Comparison of ENCODE assay signal across 8 cellular contexts in genomic region chr7:140326116-140326928, GRCh38.
DNase-seq lines count a peak whose midpoint lies in the region; ATAC-seq, FAIRE-seq and TF ChIP-seq lines count a peak whose summit lies in the region.

No MANE protein-coding gene starts in this region.

- intact Hi-C loops in A673 (cut with micrococcal nuclease; ENCODE audit: unreplicated experiment): loop anchor here (2.0 to 10.0 kb wide), 3 partner anchors 152 to 552 kb away; partner anchors contain the start of gene HIPK2

- no peak for TF ChIP-seq POLR2A in GM12891 (IDR thresholded peaks at IDR 0.05; ENCODE audit: low read depth, low read length)

- FAIRE-seq in GM12891 (lab: Jason Lieb, UNC): peak; percentile 88

- no peak overlapping the region for H3K4me3 Mint-ChIP-seq in endodermal cell

- no TSS peak for BruUV-seq in A673 (replicated peaks; lab: Mats Ljungman, UMichigan)

- H3K27ac ChIP-seq in A673 (ENCODE audit: low read depth, low read length, poor library complexity, severe bottlenecking): no peak overlapping the region
- no peak overlapping the region for H3K27ac ChIP-seq in endodermal cell (ENCODE audit: low read depth, low read length)
- H3K27ac ChIP-seq in mesodermal cell (ENCODE audit: low read depth, low read length, severe bottlenecking): peak overlapping the region; percentile 30

- H3K27me3 Mint-ChIP-seq in endodermal cell (ENCODE audit: insufficient read depth): no peaks in the 10 kb centered on the region

- WGBS in endodermal cell (ENCODE audit: insufficient coverage in 1 of 2, insufficient read length in 1 of 2), 2 experiments: 64 to 67% methylated on average over 15 to 16 of the region's 16 CpGs
- WGBS in mesodermal cell (ENCODE audit: insufficient coverage in 2 of 2), 2 experiments: 60 to 70% methylated on average over 12 to 14 of the region's 16 CpGs

- peaks cover 6% of the 10 kb centered on the region for H3K36me3 Mint-ChIP-seq in endodermal cell (ENCODE audit: low read depth)

- no peaks in the 10 kb centered on the region for H3K36me3 ChIP-seq in A673 (ENCODE audit: insufficient read depth, low read length, poor library complexity, severe bottlenecking)
- H3K36me3 ChIP-seq in endodermal cell (ENCODE audit: control insufficient read depth, insufficient read depth, low read length): no peaks in the 10 kb centered on the region
- no peaks in the 10 kb centered on the region for H3K36me3 ChIP-seq in mesodermal cell (ENCODE audit: control insufficient read depth, insufficient read depth, low read length)

- peak; percentile 74 for DNase-seq in A673 (ENCODE audit: low spot score)
- DNase-seq in GM12891 (ENCODE audit: insufficient read length, low spot score): peak; percentile 65
- DNase-seq in NCI-H345 treated with DMSO at 0.1 percent for 48 hours (lab: John Stamatoyannopoulos, UW; ENCODE audit: unreplicated experiment): peak; percentile 31
- DNase-seq in activated CD8-positive, alpha-beta memory T cell treated with anti-CD3 and anti-CD28 coated beads for 24 hours: peak; percentile 69
- DNase-seq in endodermal cell: peak; percentile 85
- peak; percentile 9 to 25 for DNase-seq in stimulated activated CD8-positive, alpha-beta memory T cell treated with anti-CD3 and anti-CD28 coated beads, Interleukin-7, amount 100 ng/mL, for 1 hour (ENCODE audit: low read depth in 2 of 2)

- H3K27me3 ChIP-seq in A673 (replicated peaks; ENCODE audit: insufficient read depth, low read depth, low read length, poor library complexity) (no peaks in the 10 kb centered on the region), endodermal cell (ENCODE audit: control insufficient read depth, insufficient read depth, low read length, poor library complexity, severe bottlenecking) (no peaks in the 10 kb centered on the region)

- TF ChIP-seq CTCF in A673 (conservative IDR thresholded peaks at IDR 0.05; ENCODE audit: low read depth, low read length) (peak; percentile 68), endodermal cell (conservative IDR thresholded peaks at IDR 0.05) (peak; percentile 81)

- H3K4me3 ChIP-seq in A673 (ENCODE audit: low read depth, low read length, poor library complexity, severe bottlenecking) (peak overlapping the region; percentile 14), endodermal cell (ENCODE audit: low read length) (no peak overlapping the region), mesodermal cell (ENCODE audit: extremely low read depth, insufficient read depth, low read length, poor library complexity, severe bottlenecking) (no peak overlapping the region)

- CTCF ChIA-PET in A673 (lab: Charles Lee): interaction anchor here (0.6 to 0.8 kb wide), 2 partner anchors 52 to 180 kb away, joined by 4 to 7 read pairs; no protein-coding TSS in a partner anchor

- H3K4me1 ChIP-seq in A673 (ENCODE audit: insufficient read depth, low read length, poor library complexity, severe bottlenecking) (no peaks in the 10 kb centered on the region), endodermal cell (ENCODE audit: control insufficient read depth, insufficient read depth, low read length) (no peaks in the 10 kb centered on the region), mesodermal cell (ENCODE audit: control insufficient read depth, insufficient read depth, low read length, poor library complexity, severe bottlenecking) (peaks cover 8% of the 10 kb centered on the region)

- H3K9me3 Mint-ChIP-seq in endodermal cell: no peaks in the 10 kb centered on the region

- H3K4me1 Mint-ChIP-seq in endodermal cell: peaks cover 3% of the 10 kb centered on the region

- H3K9me3 ChIP-seq in A673 (ENCODE audit: low read depth, low read length, poor library complexity, severe bottlenecking) (no peaks in the 10 kb centered on the region), endodermal cell (ENCODE audit: control insufficient read depth, low read length) (no peaks in the 10 kb centered on the region), mesodermal cell (ENCODE audit: control insufficient read depth, low read length) (no peaks in the 10 kb centered on the region)

- H3K27ac Mint-ChIP-seq in endodermal cell: peak overlapping the region; percentile 71

- H3K9ac ChIP-seq in endodermal cell (ENCODE audit: extremely low read depth, low read length, poor library complexity, severe bottlenecking): no peak overlapping the region

- POLR2A ChIA-PET in A673 (lab: Charles Lee; ENCODE audit: low non-redundant PET): no interaction called here

- no peak for ATAC-seq in GM21723 (IDR thresholded peaks at IDR 0.05; ENCODE audit: unreplicated experiment)

TF ChIP-seq in GM12891, 5 proteins besides CTCF, POLR2A, EP300 and RAD21:
- no peak for TF ChIP-seq TAF1 (IDR thresholded peaks at IDR 0.05; ENCODE audit: low read depth, low read length)
- no peak for TF ChIP-seq SPI1 (IDR thresholded peaks at IDR 0.05; ENCODE audit: low read depth, low read length)
- no peak for TF ChIP-seq POLR2AphosphoS5 (IDR thresholded peaks at IDR 0.05; ENCODE audit: low read depth, low read length)
- TF ChIP-seq POU2F2 (IDR thresholded peaks at IDR 0.05; ENCODE audit: low read depth, low read length): no peak
- no peak for TF ChIP-seq PAX5 (IDR thresholded peaks at IDR 0.05; ENCODE audit: insufficient read depth, low read length, severe bottlenecking)

Comparison
In these comparisons a context has a peak if more than half of its experiments do, and no peak if none do; other contexts are left out.
1. DNase-seq: peak in every context shown above with its lines; median percentile 85 in endodermal cell; 74 in A673; 69 in activated CD8-positive, alpha-beta memory T cell treated with anti-CD3 and anti-CD28 coated beads for 24 hours; 65 in GM12891; 31 in NCI-H345 treated with DMSO at 0.1 percent for 48 hours; 17 in stimulated activated CD8-positive, alpha-beta memory T cell treated with anti-CD3 and anti-CD28 coated beads, Interleukin-7, amount 100 ng/mL, for 1 hour.